13 cellular contexts compared by ENCODE assay signal in the genomic region with DNA sequence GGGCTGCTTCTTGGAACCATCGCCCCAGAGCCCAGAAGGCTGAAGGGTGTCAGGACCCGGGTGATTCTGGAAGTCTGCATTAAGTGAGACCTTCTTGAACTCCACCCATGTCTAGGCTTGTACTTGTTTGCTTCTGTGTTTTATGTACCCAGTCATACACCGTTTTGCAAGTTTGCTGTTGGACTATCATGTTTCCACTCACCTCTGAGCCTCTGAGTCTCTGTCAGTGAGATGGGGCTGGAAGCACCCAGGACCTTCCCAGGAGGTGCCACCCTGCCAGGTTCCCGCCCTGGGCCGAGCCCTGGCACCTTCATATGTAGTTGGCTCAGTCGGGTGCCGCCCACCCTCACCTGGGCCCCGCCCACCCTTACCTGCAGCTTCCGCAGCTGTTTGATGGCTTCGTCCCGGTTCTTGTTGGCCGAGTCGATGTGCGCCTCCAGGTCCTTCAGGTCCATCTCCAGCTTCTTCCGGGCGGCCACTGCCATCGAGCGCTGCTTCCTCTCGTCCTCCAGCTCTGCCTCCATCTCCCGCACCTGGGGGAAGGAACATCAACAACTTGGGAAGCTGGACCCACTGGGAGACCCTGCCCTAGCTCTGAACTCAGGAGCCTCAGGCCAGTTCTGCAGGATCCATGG. TPM values are rescaled to one million over a fixed set of nuclear protein-coding genes. Genes with fewer than 3 reads are reported as not detected.
A peak's percentile ranks its signal among the peaks of the same experiment; 100 is the strongest.
DNase-seq lines count a peak whose midpoint lies in the region; ATAC-seq and TF ChIP-seq lines count a peak whose summit lies in the region.
"Had no signal": no experiment of that assay in that cellular context is flagged by ENCODE, and none has a peak within 500 bp of the region (broad histone marks: within the 10 kb centered on the region; RNA-seq: fewer than 3 reads in every experiment).

No MANE protein-coding gene starts in this region.

- no peaks in the 10 kb centered on the region for H3K9me3 ChIP-seq in breast epithelium
- no peaks in the 10 kb centered on the region for H3K9me3 ChIP-seq in T-helper 17 cell (ENCODE audit: control insufficient read depth, low read length, poor library complexity, severe bottlenecking)
- no peaks in the 10 kb centered on the region for H3K9me3 ChIP-seq in stomach smooth muscle (ENCODE audit: control insufficient read depth in 2 of 2, low read length in 2 of 2)
- H3K9me3 ChIP-seq in SK-N-SH: no peaks in the 10 kb centered on the region

- H3K9me3 Mint-ChIP-seq in MCF 10A (ENCODE audit: unreplicated experiment) (no peaks in the 10 kb centered on the region), immature natural killer cell (no peaks in the 10 kb centered on the region)

- WGBS in SK-N-SH (ENCODE audit: low lambda C conversion rate): 91% methylated on average over 20 of the region's 20 CpGs

- no peak for TF ChIP-seq RAD21 in SK-N-SH (IDR thresholded peaks at IDR 0.05; ENCODE audit: low read length)

- no peak overlapping the region for H3K4me2 ChIP-seq in SK-N-SH

- H3K9me2 ChIP-seq in SK-N-SH: no peaks in the 10 kb centered on the region

- intact Hi-C loops in breast epithelium (cut with DNase I; ENCODE audit: low total_unique reads): no loop called here
- intact Hi-C loops in MCF 10A (cut with micrococcal nuclease): no loop called here

- H3K27me3 Mint-ChIP-seq in MCF 10A (ENCODE audit: insufficient read depth, unreplicated experiment) (no peaks in the 10 kb centered on the region), T-helper 17 cell (no peaks in the 10 kb centered on the region), immature natural killer cell (ENCODE audit: low read depth in 3 of 3) (peaks cover 15 to 34% (median 32%) of the 10 kb centered on the region in 3 donors)
- H3K27me3 Mint-ChIP-seq: B cell had no signal

- DNase-seq in breast epithelium (ENCODE audit: low spot score in 2 of 2): no peak
- DNase-seq in MCF 10A (ENCODE audit: unreplicated experiment): no peak
- DNase-seq in T-helper 17 cell: no peak
- no peak for DNase-seq in immature natural killer cell
- no peak for DNase-seq in NCI-H2107 treated with DMSO at 0.1 percent for 48 hours (lab: John Stamatoyannopoulos, UW; ENCODE audit: unreplicated experiment)
- DNase-seq in SK-N-SH: no peak
- DNase-seq: head of caudate nucleus; NCI-H446; retina; stimulated activated CD4-positive, alpha-beta T cell treated with anti-CD3 and anti-CD28 coated beads, Interleukin-2, amount 100 ng/mL, for 48 hours had no signal

- peaks cover 28% of the 10 kb centered on the region; the same call in 1 of the 2 replicates for H3K79me2 ChIP-seq in SK-N-SH (ENCODE audit: insufficient read depth)

- H3K36me3 ChIP-seq in breast epithelium (peaks cover 33% of the 10 kb centered on the region), stomach smooth muscle (ENCODE audit: control insufficient read depth in 2 of 2, insufficient read depth in 2 of 2, low read length in 2 of 2) (peaks cover 72 to 76% of the 10 kb centered on the region in 2 donors), SK-N-SH (replicated peaks in 1 of 2; ENCODE audit: control insufficient read depth in 1 of 2, insufficient read depth in 2 of 2, low read length in 1 of 2) (peaks cover 68 to 82% of the 10 kb centered on the region in 2 experiments)

- H3K4me3 ChIP-seq in breast epithelium: no peak overlapping the region
- H3K4me3 ChIP-seq in stomach smooth muscle (ENCODE audit: low read length in 2 of 2): no peak overlapping the region
- H3K4me3 ChIP-seq in SK-N-SH (ENCODE audit: low read depth in 2 of 2, low read length in 1 of 2): no peak overlapping the region

- peak overlapping the region; percentile 4 to 16 for H3K27ac ChIP-seq in breast epithelium
- H3K27ac ChIP-seq in stomach smooth muscle (ENCODE audit: low read length): peak overlapping the region; percentile 60
- no peak overlapping the region for H3K27ac ChIP-seq in SK-N-SH (ENCODE audit: low read depth in 2 of 2, low read length in 1 of 2)

- H3K9ac ChIP-seq in stomach smooth muscle (ENCODE audit: low read length in 2 of 2): no peak overlapping the region
- no peak overlapping the region for H3K9ac ChIP-seq in SK-N-SH

- no peak overlapping the region for H3K4me3 Mint-ChIP-seq in MCF 10A (ENCODE audit: unreplicated experiment)
- H3K4me3 Mint-ChIP-seq in T-helper 17 cell: peak overlapping the region; percentile 75
- H3K4me3 Mint-ChIP-seq in immature natural killer cell: peak overlapping the region in 3 of 5 donors; percentile 35 to 40 (median 39)
- H3K4me3 Mint-ChIP-seq: B cell had no signal

- no peak for TF ChIP-seq POLR2A in breast epithelium (IDR thresholded peaks at IDR 0.05)

- TF ChIP-seq CTCF in breast epithelium (IDR thresholded peaks at IDR 0.05) (no peak), MCF 10A (IDR thresholded peaks at IDR 0.05; ENCODE audit: unreplicated experiment) (no peak), SK-N-SH (IDR thresholded peaks at IDR 0.05) (no peak)

- CTCF ChIA-PET in MCF 10A (lab: Yijun Ruan, JAX) (interaction anchor here (0.6 to 3.5 kb wide), 8 partner anchors 9 to 371 kb away, joined by 3 to 18 read pairs (median 4); partner anchors contain the start of gene APOL2), SK-N-SH (lab: Yijun Ruan, JAX) (interaction anchor here (1.0 to 9.9 kb wide), 8 partner anchors 10 to 183 kb away, joined by 3 to 113 read pairs (median 7); no protein-coding TSS in a partner anchor)

- POLR2A ChIA-PET in MCF 10A (lab: Yijun Ruan, JAX): interaction anchor here (0.7 kb wide), 1 partner anchor 91 kb away, joined by 3 read pairs; no protein-coding TSS in a partner anchor
- POLR2A ChIA-PET in SK-N-SH (lab: Yijun Ruan, JAX): no interaction called here

- H3K36me3 Mint-ChIP-seq in MCF 10A (ENCODE audit: insufficient read depth, unreplicated experiment): peaks cover 94% of the 10 kb centered on the region
- H3K36me3 Mint-ChIP-seq in T-helper 17 cell (ENCODE audit: low read depth): peaks cover 11% of the 10 kb centered on the region
- H3K36me3 Mint-ChIP-seq in immature natural killer cell: peaks cover 31 to 60% (median 34%) of the 10 kb centered on the region in 3 donors

- H4K20me1 ChIP-seq in SK-N-SH (ENCODE audit: insufficient read depth): peaks cover 74% of the 10 kb centered on the region

- ATAC-seq in T-helper 17 cell (no peak), HG02981 (IDR thresholded peaks at IDR 0.05; ENCODE audit: unreplicated experiment) (no peak)

- H3K27me3 ChIP-seq in breast epithelium (no peaks in the 10 kb centered on the region), stomach smooth muscle (ENCODE audit: control insufficient read depth in 1 of 2, insufficient read depth in 2 of 2, low read length in 2 of 2) (no peaks in the 10 kb centered on the region), SK-N-SH (ENCODE audit: insufficient read depth) (no peaks in the 10 kb centered on the region)

- no peak overlapping the region for H3K27ac Mint-ChIP-seq in MCF 10A (ENCODE audit: low read depth, unreplicated experiment)
- peak overlapping the region; percentile 99 for H3K27ac Mint-ChIP-seq in T-helper 17 cell
- H3K27ac Mint-ChIP-seq in immature natural killer cell: peak overlapping the region in 4 of 6 donors; percentile 62 to 86 (median 75)
- H3K27ac Mint-ChIP-seq: B cell had no signal

- no peaks in the 10 kb centered on the region for H3K4me1 ChIP-seq in breast epithelium
- H3K4me1 ChIP-seq in stomach smooth muscle (ENCODE audit: control insufficient read depth, insufficient read depth, low read length): peaks cover 29% of the 10 kb centered on the region
- no peaks in the 10 kb centered on the region; a peak in 1 of 4 replicates for H3K4me1 ChIP-seq in SK-N-SH (ENCODE audit: control insufficient read depth in 1 of 2, insufficient read depth in 2 of 2, low read depth in 1 of 2, low read length in 1 of 2)

- H3F3A ChIP-seq in SK-N-SH (replicated peaks; ENCODE audit: insufficient read depth): peaks cover 56% of the 10 kb centered on the region

- no peak for TF ChIP-seq EP300 in SK-N-SH (IDR thresholded peaks at IDR 0.05; ENCODE audit: borderline replicate concordance in 1 of 2, low read depth in 1 of 2, low read length in 1 of 2)

- H3K4me1 Mint-ChIP-seq in MCF 10A (ENCODE audit: insufficient read depth, unreplicated experiment) (no peaks in the 10 kb centered on the region), T-helper 17 cell (peaks cover 39% of the 10 kb centered on the region), immature natural killer cell (peaks cover 50 to 58% of the 10 kb centered on the region in 2 donors)
- H3K4me1 Mint-ChIP-seq: B cell had no signal

- no TSS peak for BruUV-seq in MCF 10A (replicated peaks; lab: Mats Ljungman, UMichigan)

- no peak overlapping the region for H2AFZ ChIP-seq in SK-N-SH (ENCODE audit: low read depth)

TF ChIP-seq in SK-N-SH, 30 proteins besides CTCF, POLR2A, EP300 and RAD21 (continues in another document):
- TF ChIP-seq IRF3 (IDR thresholded peaks at IDR 0.05; ENCODE audit: low read depth, low read length): no peak
- TF ChIP-seq ELF1 (IDR thresholded peaks at IDR 0.05): no peak
- no peak for TF ChIP-seq TAF1 (IDR thresholded peaks at IDR 0.05; ENCODE audit: borderline replicate concordance, low read depth, low read length)
- no peak for TF ChIP-seq GABPA (IDR thresholded peaks at IDR 0.05; ENCODE audit: low read depth)
- TF ChIP-seq MEF2A (IDR thresholded peaks at IDR 0.05; ENCODE audit: borderline replicate concordance, low read depth): no peak
- no peak for TF ChIP-seq RCOR1 (IDR thresholded peaks at IDR 0.05; ENCODE audit: low read length)

RNA-seq across cellular contexts. Expression of gene APOL1, which starts 35.1 kb away (rescaled TPM):
- total RNA-seq in breast epithelium (10 to 100 TPM in 2 of 3 donors, 1 to 10 TPM in 1; 5.9 to 38.3 (median 22.2) TPM), MCF 10A (2022) (0.14 and 0.69 TPM in 2 replicates), T-helper 17 cell (10 to 100 TPM; 12.5 to 15.0 TPM)
- polyA plus RNA-seq in immature natural killer cell (10 to 100 TPM in 2 of 3 donors, 1 to 10 TPM in 1; 8.7 to 65.8 (median 14.8) TPM), SK-N-SH (2012; rRNA removed) (0.42 and 0.56 TPM in 2 replicates)
- 0.36 and 0.62 TPM in 2 replicates for polyA plus RNA-seq in SK-N-SH (2012; cell fraction: cytosol; rRNA removed)
- polyA plus RNA-seq in SK-N-SH (2012; cell fraction: nucleus; rRNA removed): 0.33 and 0.64 TPM in 2 replicates

RNA-seq across cellular contexts. Expression of gene APOL2, which starts 48.7 kb away (rescaled TPM):
- total RNA-seq in breast epithelium (100 to 1,000 TPM in 1 of 3 donors, 10 to 100 TPM in 2; 50.4 to 112 (median 73.8) TPM), MCF 10A (2022) (16.0 and 38.7 TPM in 2 replicates), T-helper 17 cell (10 to 100 TPM; 36.9 to 42.9 TPM)
- polyA plus RNA-seq in immature natural killer cell (10 to 100 TPM; 22.4 to 42.4 (median 22.9) TPM), SK-N-SH (2012; rRNA removed) (8.3 and 9.4 TPM in 2 replicates)
- polyA plus RNA-seq in SK-N-SH (2012; cell fraction: cytosol; rRNA removed): 4.9 and 6.9 TPM in 2 replicates
- polyA plus RNA-seq in SK-N-SH (2012; cell fraction: nucleus; rRNA removed): 21.0 and 23.6 TPM in 2 replicates

Comparison
In these comparisons a context has a peak if more than half of its experiments do, and no peak if none do; other contexts are left out.
1. H3K27ac ChIP-seq: peak in breast epithelium (2 of 2) and stomach smooth muscle (single experiment); none in SK-N-SH (0 of 2).